In genomic region chr10:100341953-100342626, GRCh38 we compare ENCODE assay signal across 1 cellular context.
A peak's percentile ranks its signal among the peaks of the same experiment; 100 is the strongest.
TF ChIP-seq lines count a peak whose summit lies in the region.

No MANE protein-coding gene starts in this region.

TF ChIP-seq in HepG2, 621 proteins besides CTCF, POLR2A, EP300 and RAD21 (continues in another document):
- peak; percentile 56 for TF ChIP-seq CBX1 (IDR thresholded peaks at IDR 0.05; ENCODE audit: low read depth)
- TF ChIP-seq SAP130 (CRISPR knock-in tag; IDR thresholded peaks at IDR 0.05; ENCODE audit: low read depth), result peak; percentile 72
- peak; percentile 80 for TF ChIP-seq ERF (CRISPR knock-in tag; IDR thresholded peaks at IDR 0.05)
- peak; percentile 17; the same call in 1 of the 2 replicates for TF ChIP-seq MTA1 (CRISPR knock-in tag; IDR thresholded peaks at IDR 0.05; ENCODE audit: borderline replicate concordance)
- 0 out of 2 replicates have a peak, but pooled peaks have one; percentile 17 for TF ChIP-seq MXD4 (CRISPR knock-in tag; IDR thresholded peaks at IDR 0.05)
- TF ChIP-seq PHF21A (CRISPR knock-in tag; IDR thresholded peaks at IDR 0.05), result peak; percentile 47; the same call in 1 of the 2 replicates
- 0 out of 2 replicates have a peak, but pooled peaks have one; percentile 13 for TF ChIP-seq AHR (CRISPR knock-in tag; IDR thresholded peaks at IDR 0.05)
- no peak for TF ChIP-seq ZNF260 (CRISPR knock-in tag; IDR thresholded peaks at IDR 0.05; ENCODE audit: borderline replicate concordance, low read depth)
- TF ChIP-seq DNMT1 (CRISPR knock-in tag; IDR thresholded peaks at IDR 0.05), result no peak
- TF ChIP-seq ZNF143 (CRISPR knock-in tag; IDR thresholded peaks at IDR 0.05), result 0 out of 2 replicates have a peak, but pooled peaks have one; percentile 9
- peak; percentile 77 for TF ChIP-seq XRCC5 (optimal IDR thresholded peaks at IDR 0.05; ENCODE audit: low read length)
- TF ChIP-seq ZNF335 (CRISPR knock-in tag; IDR thresholded peaks at IDR 0.05), result no peak
- TF ChIP-seq TGIF2 (CRISPR knock-in tag; IDR thresholded peaks at IDR 0.05), result peak; percentile 87
- TF ChIP-seq POLR2AphosphoS5 (IDR thresholded peaks at IDR 0.05; ENCODE audit: low read depth, low read length), result peak; percentile 31; the same call in 1 of the 2 replicates
- peak; percentile 83; the same call in 1 of the 2 replicates for TF ChIP-seq ZNF788 (CRISPR knock-in tag; IDR thresholded peaks at IDR 0.05; ENCODE audit: borderline replicate concordance)
- peak; percentile 87 for TF ChIP-seq FOXA3 (CRISPR knock-in tag; IDR thresholded peaks at IDR 0.05)
- TF ChIP-seq NFYB (CRISPR knock-in tag; IDR thresholded peaks at IDR 0.05), result peak; percentile 29; the same call in 1 of the 2 replicates
- peak; percentile 61; the same call in 1 of the 2 replicates for TF ChIP-seq MIXL1 (CRISPR knock-in tag; IDR thresholded peaks at IDR 0.05)
- peak; percentile 85 for TF ChIP-seq SKI (IDR thresholded peaks at IDR 0.05; ENCODE audit: partially characterized antibody)
- peak; percentile 67 for TF ChIP-seq FOSL2 (CRISPR knock-in tag; IDR thresholded peaks at IDR 0.05)
- 0 out of 2 replicates have a peak, but pooled peaks have one; percentile 44 for TF ChIP-seq ZNF564 (CRISPR knock-in tag; IDR thresholded peaks at IDR 0.05)
- peak; percentile 65 for TF ChIP-seq MED1 (CRISPR knock-in tag; IDR thresholded peaks at IDR 0.05)
- TF ChIP-seq MIER3 (CRISPR knock-in tag; IDR thresholded peaks at IDR 0.05; ENCODE audit: borderline replicate concordance), result 0 out of 2 replicates have a peak, but pooled peaks have one; percentile 13
- TF ChIP-seq TFDP2 (CRISPR knock-in tag; IDR thresholded peaks at IDR 0.05), result 0 out of 2 replicates have a peak, but pooled peaks have one; percentile 18
- TF ChIP-seq YEATS4 (CRISPR knock-in tag; IDR thresholded peaks at IDR 0.05; ENCODE audit: borderline replicate concordance), result peak; percentile 1; the same call in 1 of the 2 replicates
- TF ChIP-seq GATAD1 (CRISPR knock-in tag; IDR thresholded peaks at IDR 0.05), result peak; percentile 1
- TF ChIP-seq MYNN (CRISPR knock-in tag; IDR thresholded peaks at IDR 0.05; ENCODE audit: low read depth), result 0 out of 2 replicates have a peak, but pooled peaks have one; percentile 26
- TF ChIP-seq ARID2 (CRISPR knock-in tag; IDR thresholded peaks at IDR 0.05; ENCODE audit: borderline replicate concordance), result no peak
- 0 out of 2 replicates have a peak, but pooled peaks have one; percentile 35 for TF ChIP-seq KLF6 (CRISPR knock-in tag; IDR thresholded peaks at IDR 0.05)
- TF ChIP-seq JUN (CRISPR knock-in tag; IDR thresholded peaks at IDR 0.05), result no peak
- no peak for TF ChIP-seq KDM3A (CRISPR knock-in tag; IDR thresholded peaks at IDR 0.05; ENCODE audit: low read depth)
- TF ChIP-seq, protein P1, sequence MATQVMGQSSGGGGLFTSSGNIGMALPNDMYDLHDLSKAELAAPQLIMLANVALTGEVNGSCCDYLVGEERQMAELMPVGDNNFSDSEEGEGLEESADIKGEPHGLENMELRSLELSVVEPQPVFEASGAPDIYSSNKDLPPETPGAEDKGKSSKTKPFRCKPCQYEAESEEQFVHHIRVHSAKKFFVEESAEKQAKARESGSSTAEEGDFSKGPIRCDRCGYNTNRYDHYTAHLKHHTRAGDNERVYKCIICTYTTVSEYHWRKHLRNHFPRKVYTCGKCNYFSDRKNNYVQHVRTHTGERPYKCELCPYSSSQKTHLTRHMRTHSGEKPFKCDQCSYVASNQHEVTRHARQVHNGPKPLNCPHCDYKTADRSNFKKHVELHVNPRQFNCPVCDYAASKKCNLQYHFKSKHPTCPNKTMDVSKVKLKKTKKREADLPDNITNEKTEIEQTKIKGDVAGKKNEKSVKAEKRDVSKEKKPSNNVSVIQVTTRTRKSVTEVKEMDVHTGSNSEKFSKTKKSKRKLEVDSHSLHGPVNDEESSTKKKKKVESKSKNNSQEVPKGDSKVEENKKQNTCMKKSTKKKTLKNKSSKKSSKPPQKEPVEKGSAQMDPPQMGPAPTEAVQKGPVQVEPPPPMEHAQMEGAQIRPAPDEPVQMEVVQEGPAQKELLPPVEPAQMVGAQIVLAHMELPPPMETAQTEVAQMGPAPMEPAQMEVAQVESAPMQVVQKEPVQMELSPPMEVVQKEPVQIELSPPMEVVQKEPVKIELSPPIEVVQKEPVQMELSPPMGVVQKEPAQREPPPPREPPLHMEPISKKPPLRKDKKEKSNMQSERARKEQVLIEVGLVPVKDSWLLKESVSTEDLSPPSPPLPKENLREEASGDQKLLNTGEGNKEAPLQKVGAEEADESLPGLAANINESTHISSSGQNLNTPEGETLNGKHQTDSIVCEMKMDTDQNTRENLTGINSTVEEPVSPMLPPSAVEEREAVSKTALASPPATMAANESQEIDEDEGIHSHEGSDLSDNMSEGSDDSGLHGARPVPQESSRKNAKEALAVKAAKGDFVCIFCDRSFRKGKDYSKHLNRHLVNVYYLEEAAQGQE (IDR thresholded peaks at IDR 0.05; ENCODE audit: borderline replicate concordance in 1 of 2, low read depth in 1 of 2, low read length in 2 of 2), result peak in 1 of 2 experiments; percentile 55; a peak in 1 of 4 replicates
- TF ChIP-seq MXD1 (CRISPR knock-in tag; IDR thresholded peaks at IDR 0.05), result no peak
- TF ChIP-seq HNRNPLL (IDR thresholded peaks at IDR 0.05; ENCODE audit: low read depth, low read length, poor library complexity, severe bottlenecking), result no peak
- TF ChIP-seq HHEX (CRISPR knock-in tag; IDR thresholded peaks at IDR 0.05), result peak; percentile 35; the same call in 1 of the 2 replicates
- 0 out of 2 replicates have a peak, but pooled peaks have one; percentile 19 for TF ChIP-seq ZNF878 (CRISPR knock-in tag; IDR thresholded peaks at IDR 0.05)
- TF ChIP-seq CBX5 (CRISPR knock-in tag; IDR thresholded peaks at IDR 0.05; ENCODE audit: borderline replicate concordance), result peak; percentile 60; the same call in 1 of the 2 replicates
- peak; percentile 67 for TF ChIP-seq YY1 (IDR thresholded peaks at IDR 0.05; ENCODE audit: insufficient read depth, insufficient replicate concordance, low read depth, low read length)
- TF ChIP-seq PHF8 (CRISPR knock-in tag; IDR thresholded peaks at IDR 0.05), result 0 out of 2 replicates have a peak, but pooled peaks have one; percentile 15
- TF ChIP-seq DMAP1 (CRISPR knock-in tag; IDR thresholded peaks at IDR 0.05), result peak; percentile 37; the same call in 1 of the 2 replicates
- no peak for TF ChIP-seq FOXP1 (IDR thresholded peaks at IDR 0.05)
- TF ChIP-seq FOXP1 (CRISPR knock-in tag; IDR thresholded peaks at IDR 0.05), result peak; percentile 91
- TF ChIP-seq ZNF331 (CRISPR knock-in tag; IDR thresholded peaks at IDR 0.05), result peak; percentile 21; the same call in 1 of the 2 replicates
- TF ChIP-seq, protein P2, sequence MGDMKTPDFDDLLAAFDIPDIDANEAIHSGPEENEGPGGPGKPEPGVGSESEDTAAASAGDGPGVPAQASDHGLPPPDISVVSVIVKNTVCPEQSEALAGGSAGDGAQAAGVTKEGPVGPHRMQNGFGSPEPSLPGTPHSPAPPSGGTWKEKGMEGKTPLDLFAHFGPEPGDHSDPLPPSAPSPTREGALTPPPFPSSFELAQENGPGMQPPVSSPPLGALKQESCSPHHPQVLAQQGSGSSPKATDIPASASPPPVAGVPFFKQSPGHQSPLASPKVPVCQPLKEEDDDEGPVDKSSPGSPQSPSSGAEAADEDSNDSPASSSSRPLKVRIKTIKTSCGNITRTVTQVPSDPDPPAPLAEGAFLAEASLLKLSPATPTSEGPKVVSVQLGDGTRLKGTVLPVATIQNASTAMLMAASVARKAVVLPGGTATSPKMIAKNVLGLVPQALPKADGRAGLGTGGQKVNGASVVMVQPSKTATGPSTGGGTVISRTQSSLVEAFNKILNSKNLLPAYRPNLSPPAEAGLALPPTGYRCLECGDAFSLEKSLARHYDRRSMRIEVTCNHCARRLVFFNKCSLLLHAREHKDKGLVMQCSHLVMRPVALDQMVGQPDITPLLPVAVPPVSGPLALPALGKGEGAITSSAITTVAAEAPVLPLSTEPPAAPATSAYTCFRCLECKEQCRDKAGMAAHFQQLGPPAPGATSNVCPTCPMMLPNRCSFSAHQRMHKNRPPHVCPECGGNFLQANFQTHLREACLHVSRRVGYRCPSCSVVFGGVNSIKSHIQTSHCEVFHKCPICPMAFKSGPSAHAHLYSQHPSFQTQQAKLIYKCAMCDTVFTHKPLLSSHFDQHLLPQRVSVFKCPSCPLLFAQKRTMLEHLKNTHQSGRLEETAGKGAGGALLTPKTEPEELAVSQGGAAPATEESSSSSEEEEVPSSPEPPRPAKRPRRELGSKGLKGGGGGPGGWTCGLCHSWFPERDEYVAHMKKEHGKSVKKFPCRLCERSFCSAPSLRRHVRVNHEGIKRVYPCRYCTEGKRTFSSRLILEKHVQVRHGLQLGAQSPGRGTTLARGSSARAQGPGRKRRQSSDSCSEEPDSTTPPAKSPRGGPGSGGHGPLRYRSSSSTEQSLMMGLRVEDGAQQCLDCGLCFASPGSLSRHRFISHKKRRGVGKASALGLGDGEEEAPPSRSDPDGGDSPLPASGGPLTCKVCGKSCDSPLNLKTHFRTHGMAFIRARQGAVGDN (CRISPR knock-in tag; IDR thresholded peaks at IDR 0.05), result peak; percentile 52; the same call in 1 of the 2 replicates
- 0 out of 2 replicates have a peak, but pooled peaks have one; percentile 42 for TF ChIP-seq ZNF772 (CRISPR knock-in tag; IDR thresholded peaks at IDR 0.05)
- TF ChIP-seq, protein P3, sequence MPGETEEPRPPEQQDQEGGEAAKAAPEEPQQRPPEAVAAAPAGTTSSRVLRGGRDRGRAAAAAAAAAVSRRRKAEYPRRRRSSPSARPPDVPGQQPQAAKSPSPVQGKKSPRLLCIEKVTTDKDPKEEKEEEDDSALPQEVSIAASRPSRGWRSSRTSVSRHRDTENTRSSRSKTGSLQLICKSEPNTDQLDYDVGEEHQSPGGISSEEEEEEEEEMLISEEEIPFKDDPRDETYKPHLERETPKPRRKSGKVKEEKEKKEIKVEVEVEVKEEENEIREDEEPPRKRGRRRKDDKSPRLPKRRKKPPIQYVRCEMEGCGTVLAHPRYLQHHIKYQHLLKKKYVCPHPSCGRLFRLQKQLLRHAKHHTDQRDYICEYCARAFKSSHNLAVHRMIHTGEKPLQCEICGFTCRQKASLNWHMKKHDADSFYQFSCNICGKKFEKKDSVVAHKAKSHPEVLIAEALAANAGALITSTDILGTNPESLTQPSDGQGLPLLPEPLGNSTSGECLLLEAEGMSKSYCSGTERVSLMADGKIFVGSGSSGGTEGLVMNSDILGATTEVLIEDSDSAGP (CRISPR knock-in tag; IDR thresholded peaks at IDR 0.05; ENCODE audit: borderline replicate concordance), result peak; percentile 33
- TF ChIP-seq HOXA5 (CRISPR knock-in tag; IDR thresholded peaks at IDR 0.05), result no peak
- peak; percentile 92 for TF ChIP-seq SSRP1 (CRISPR knock-in tag; IDR thresholded peaks at IDR 0.05)
- TF ChIP-seq, protein P4, sequence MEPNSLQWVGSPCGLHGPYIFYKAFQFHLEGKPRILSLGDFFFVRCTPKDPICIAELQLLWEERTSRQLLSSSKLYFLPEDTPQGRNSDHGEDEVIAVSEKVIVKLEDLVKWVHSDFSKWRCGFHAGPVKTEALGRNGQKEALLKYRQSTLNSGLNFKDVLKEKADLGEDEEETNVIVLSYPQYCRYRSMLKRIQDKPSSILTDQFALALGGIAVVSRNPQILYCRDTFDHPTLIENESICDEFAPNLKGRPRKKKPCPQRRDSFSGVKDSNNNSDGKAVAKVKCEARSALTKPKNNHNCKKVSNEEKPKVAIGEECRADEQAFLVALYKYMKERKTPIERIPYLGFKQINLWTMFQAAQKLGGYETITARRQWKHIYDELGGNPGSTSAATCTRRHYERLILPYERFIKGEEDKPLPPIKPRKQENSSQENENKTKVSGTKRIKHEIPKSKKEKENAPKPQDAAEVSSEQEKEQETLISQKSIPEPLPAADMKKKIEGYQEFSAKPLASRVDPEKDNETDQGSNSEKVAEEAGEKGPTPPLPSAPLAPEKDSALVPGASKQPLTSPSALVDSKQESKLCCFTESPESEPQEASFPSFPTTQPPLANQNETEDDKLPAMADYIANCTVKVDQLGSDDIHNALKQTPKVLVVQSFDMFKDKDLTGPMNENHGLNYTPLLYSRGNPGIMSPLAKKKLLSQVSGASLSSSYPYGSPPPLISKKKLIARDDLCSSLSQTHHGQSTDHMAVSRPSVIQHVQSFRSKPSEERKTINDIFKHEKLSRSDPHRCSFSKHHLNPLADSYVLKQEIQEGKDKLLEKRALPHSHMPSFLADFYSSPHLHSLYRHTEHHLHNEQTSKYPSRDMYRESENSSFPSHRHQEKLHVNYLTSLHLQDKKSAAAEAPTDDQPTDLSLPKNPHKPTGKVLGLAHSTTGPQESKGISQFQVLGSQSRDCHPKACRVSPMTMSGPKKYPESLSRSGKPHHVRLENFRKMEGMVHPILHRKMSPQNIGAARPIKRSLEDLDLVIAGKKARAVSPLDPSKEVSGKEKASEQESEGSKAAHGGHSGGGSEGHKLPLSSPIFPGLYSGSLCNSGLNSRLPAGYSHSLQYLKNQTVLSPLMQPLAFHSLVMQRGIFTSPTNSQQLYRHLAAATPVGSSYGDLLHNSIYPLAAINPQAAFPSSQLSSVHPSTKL (CRISPR knock-in tag; IDR thresholded peaks at IDR 0.05), result peak; percentile 40
- 0 out of 2 replicates have a peak, but pooled peaks have one; percentile 27 for TF ChIP-seq ZNF124 (CRISPR knock-in tag; IDR thresholded peaks at IDR 0.05)
- 0 out of 2 replicates have a peak, but pooled peaks have one; percentile 18 for TF ChIP-seq THRA (CRISPR knock-in tag; IDR thresholded peaks at IDR 0.05; ENCODE audit: borderline replicate concordance)
- TF ChIP-seq POGZ (CRISPR knock-in tag; IDR thresholded peaks at IDR 0.05), result 0 out of 2 replicates have a peak, but pooled peaks have one; percentile 11
